Comparison of ENCODE assay signal across 3 cellular contexts in the genomic region with DNA sequence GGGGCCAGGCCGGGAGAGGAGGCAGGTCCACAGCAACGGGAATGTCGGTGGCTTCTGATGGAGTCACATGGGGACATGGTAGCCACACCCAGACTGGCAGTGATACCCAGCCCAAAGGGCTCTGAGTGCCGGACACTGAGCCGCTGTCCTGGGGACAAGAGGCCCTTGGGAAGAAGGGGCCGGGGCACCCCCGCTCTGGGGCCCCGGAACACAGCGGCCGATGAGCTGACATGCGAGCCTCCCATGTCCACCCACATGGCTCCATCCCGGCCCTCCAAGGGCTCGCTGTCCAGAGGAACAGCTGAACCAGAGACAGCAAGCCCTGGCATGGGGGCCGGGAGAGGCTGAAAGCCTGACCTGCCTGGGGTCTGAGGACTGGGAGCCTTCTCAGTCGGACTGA. TPM values are rescaled to one million over a fixed set of nuclear protein-coding genes. Genes with fewer than 3 reads are reported as not detected.
"Had no signal": no experiment of that assay in that cellular context is flagged by ENCODE, and none has a peak within 500 bp of the region (broad histone marks: within the 10 kb centered on the region; RNA-seq: fewer than 3 reads in every experiment).

No MANE protein-coding gene starts in this region.

RNA-seq across cellular contexts. Expression of gene BMP8A, which starts 7.4 kb away (rescaled TPM):
- total RNA-seq: stomach, subcutaneous adipose tissue had no signal
- polyA plus RNA-seq: neural cell, stomach had no signal
